In genomic region chr12:93895096-93895460, GRCh38 we compare ENCODE assay signal across 1 cellular context.
TF ChIP-seq lines count a peak whose summit lies in the region.

No MANE protein-coding gene starts in this region.

TF ChIP-seq in IMR-90, 13 proteins besides CTCF, POLR2A, EP300 and RAD21 (continued from another document):
- no peak for TF ChIP-seq ELK1 (IDR thresholded peaks at IDR 0.05; ENCODE audit: borderline replicate concordance, low read depth, low read length)
- no peak for TF ChIP-seq FOS (IDR thresholded peaks at IDR 0.05; ENCODE audit: low read depth, low read length)
- no peak for TF ChIP-seq RFX5 (IDR thresholded peaks at IDR 0.05; ENCODE audit: low read depth, low read length)
- TF ChIP-seq SMC3 (IDR thresholded peaks at IDR 0.05; ENCODE audit: low read depth, low read length): no peak
- TF ChIP-seq CHD1 (IDR thresholded peaks at IDR 0.05; ENCODE audit: low read depth, low read length): no peak
- no peak for TF ChIP-seq BHLHE40 (IDR thresholded peaks at IDR 0.05; ENCODE audit: low read depth, low read length)
TF ChIP-seq in IMR-90: peak in this region for 0.
